ENCODE assay signal across 34 cellular contexts in the genomic region with DNA sequence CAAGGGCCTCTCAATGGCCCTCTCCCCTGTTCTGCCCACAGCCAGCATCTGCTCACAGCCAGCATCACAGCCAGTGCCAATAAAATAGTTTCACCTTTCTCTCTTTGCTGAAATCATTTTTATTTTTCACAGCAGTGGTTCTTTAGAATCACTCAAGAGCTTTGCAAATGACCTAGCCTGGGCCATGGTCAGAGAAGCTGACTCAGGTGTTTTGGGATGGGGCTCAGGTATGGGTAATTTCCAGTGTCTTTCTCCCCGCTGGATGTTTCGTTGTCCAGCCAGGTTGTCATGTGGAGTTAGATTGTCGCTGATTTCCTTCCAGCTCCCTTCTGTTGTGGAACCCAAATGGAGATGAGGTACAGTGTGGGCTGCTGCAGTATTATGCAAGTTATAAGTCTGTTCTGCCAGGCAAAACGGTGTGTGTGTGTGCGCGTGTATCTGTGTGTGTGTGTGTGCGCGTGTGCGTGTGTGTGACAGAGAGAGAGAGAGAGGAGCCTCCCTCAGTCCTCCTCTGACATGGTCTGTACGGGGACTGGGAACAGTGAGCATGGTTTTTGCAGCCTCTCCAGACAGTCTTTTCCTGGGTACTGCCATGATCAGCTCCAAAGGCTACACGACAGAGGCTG.
"Had no signal": no experiment of that assay in that cellular context is flagged by ENCODE, and none has a peak within 500 bp of the region (broad histone marks: within the 10 kb centered on the region; RNA-seq: fewer than 3 reads in every experiment).

No MANE protein-coding gene starts in this region.

- H3K4me1 Mint-ChIP-seq: immature natural killer cell had no signal

- H3K9me3 Mint-ChIP-seq: dendritic cell treated with granulocyte-macrophage colony-stimulating factor and Interleukin-4, amounts not matched to agents 40 ng/mL and 50 ng/mL, for 4 days; immature natural killer cell; mesothelial cell of epicardium; naive B cell; nephron progenitor cell; stimulated activated memory B cell treated with anti-CD40 and anti-IgM and Interleukin-4, amounts not matched to agents 10 μg/mL and 1 μg/mL and 100 μg/mL, for 72 hours; stimulated activated naive CD8-positive, alpha-beta T cell treated with anti-CD3 and anti-CD28 coated beads, Interleukin-15, amount 100 ng/mL, for 72 hours; T-helper 1 cell treated with Interleukin-12 subunit alpha and Interleukin-12 subunit beta and Interleukin-4 antibody, amounts not matched to agents 30 μg/mL and 1 μg/mL, for 36 hours had no signal

- H3K27ac Mint-ChIP-seq: activated naive CD8-positive, alpha-beta T cell; dendritic cell treated with granulocyte-macrophage colony-stimulating factor and Interleukin-4, amounts not matched to agents 40 ng/mL and 50 ng/mL, for 4 days; immature natural killer cell; mesothelial cell of epicardium; naive B cell; nephron progenitor cell; stimulated activated memory B cell treated with anti-CD40 and anti-IgM and Interleukin-4, amounts not matched to agents 10 μg/mL and 1 μg/mL and 100 μg/mL, for 72 hours; stimulated activated naive CD8-positive, alpha-beta T cell treated with anti-CD3 and anti-CD28 coated beads, Interleukin-15, amount 100 ng/mL, for 72 hours; T-helper 1 cell treated with Interleukin-12 subunit alpha and Interleukin-12 subunit beta and Interleukin-4 antibody, amounts not matched to agents 30 μg/mL and 1 μg/mL, for 36 hours had no signal

- FAIRE-seq: kidney, pancreas, small intestine, TTC549 had no signal

- H3K27ac ChIP-seq: body of pancreas, cardiac muscle cell, pancreas, prostate gland, tibial artery, VCaP had no signal

- H3K9me3 ChIP-seq: body of pancreas, gastrocnemius medialis, pancreas, prostate gland, sigmoid colon, tibial artery had no signal

- DNase-seq: activated CD4-positive, alpha-beta T cell treated with anti-CD3 and anti-CD28 coated beads for 4 hours; activated CD4-positive, alpha-beta T cell treated with anti-CD3 and anti-CD28 coated beads, Interleukin-2, amount 50 U/mL, for 4 hours; activated effector memory CD4-positive, alpha-beta T cell treated with Interleukin-2 at 50 U/mL for 16 hours; activated naive CD4-positive, alpha-beta T cell treated with Interleukin-2 at 50 U/mL for 16 hours; aorta; body of pancreas; effector CD8-positive, alpha-beta T cell; hippocampal formation; immature natural killer cell; kidney; left colon; naive B cell; nephron progenitor cell; pancreas; retina; sigmoid colon; small intestine; stimulated activated CD4-positive, alpha-beta T cell treated with anti-CD3 and anti-CD28 coated beads, Interleukin-1b, Interleukin-23, amount 100 ng/mL, for 48 hours; stimulated activated CD4-positive, alpha-beta T cell treated with anti-CD3 and anti-CD28 coated beads, Interleukin-4, amount 100 ng/mL, for 4 hours; stimulated activated CD8-positive, alpha-beta memory T cell treated with anti-CD3 and anti-CD28 coated beads, Interleukin-4, amount 100 ng/mL, for 48 hours; stimulated activated naive CD8-positive, alpha-beta T cell treated with anti-CD3 and anti-CD28 coated beads, Interleukin-15, amount 100 ng/mL, for 72 hours; substantia nigra; T-helper 9 cell; tibial artery had no signal

- H3K4me3 Mint-ChIP-seq: activated naive CD8-positive, alpha-beta T cell; dendritic cell treated with granulocyte-macrophage colony-stimulating factor and Interleukin-4, amounts not matched to agents 40 ng/mL and 50 ng/mL, for 4 days; immature natural killer cell; mesothelial cell of epicardium; naive B cell; nephron progenitor cell; stimulated activated memory B cell treated with anti-CD40 and anti-IgM and Interleukin-4, amounts not matched to agents 10 μg/mL and 1 μg/mL and 100 μg/mL, for 72 hours; stimulated activated naive CD8-positive, alpha-beta T cell treated with anti-CD3 and anti-CD28 coated beads, Interleukin-15, amount 100 ng/mL, for 72 hours; T-helper 1 cell treated with Interleukin-12 subunit alpha and Interleukin-12 subunit beta and Interleukin-4 antibody, amounts not matched to agents 30 μg/mL and 1 μg/mL, for 36 hours had no signal

- H3K36me3 Mint-ChIP-seq: activated naive CD8-positive, alpha-beta T cell; immature natural killer cell; mesothelial cell of epicardium; naive B cell; stimulated activated memory B cell treated with anti-CD40 and anti-IgM and Interleukin-4, amounts not matched to agents 10 μg/mL and 1 μg/mL and 100 μg/mL, for 72 hours had no signal

- ATAC-seq: body of pancreas; gastrocnemius medialis; left colon; pancreas; stimulated activated memory B cell treated with anti-CD40 and anti-IgM and Interleukin-4, amounts not matched to agents 10 μg/mL and 1 μg/mL and 100 μg/mL, for 72 hours; stimulated activated naive CD8-positive, alpha-beta T cell treated with anti-CD3 and anti-CD28 coated beads, Interleukin-15, amount 100 ng/mL, for 72 hours had no signal

- H3K27me3 ChIP-seq: gastrocnemius medialis, pancreas, sigmoid colon, tibial artery had no signal

- H3K4me3 ChIP-seq: body of pancreas, cardiac muscle cell, gastrocnemius medialis, pancreas, prostate gland, tibial artery had no signal
